Comparison of ENCODE assay signal across 1 cellular context in genomic region chr2:20446280-20446916, GRCh38.
TF ChIP-seq lines count a peak whose summit lies in the region.

No MANE protein-coding gene starts in this region.

TF ChIP-seq in GM23338, 12 proteins besides CTCF, POLR2A, EP300 and RAD21 (continued from another document):
- TF ChIP-seq ZNF462 (CRISPR knock-in tag; IDR thresholded peaks at IDR 0.05) (no peak), JUNB (IDR thresholded peaks at IDR 0.05; ENCODE audit: unreplicated experiment) (no peak), ZNF331 (CRISPR knock-in tag; IDR thresholded peaks at IDR 0.05; ENCODE audit: low read depth) (no peak), CREB1 (CRISPR knock-in tag; IDR thresholded peaks at IDR 0.05; ENCODE audit: low read depth) (no peak), ZNF114 (CRISPR knock-in tag; IDR thresholded peaks at IDR 0.05) (no peak), POLR2AphosphoS5 (IDR thresholded peaks at IDR 0.05; ENCODE audit: low read depth) (no peak), STAT1 (IDR thresholded peaks at IDR 0.05; ENCODE audit: unreplicated experiment) (no peak), ETS1 (IDR thresholded peaks at IDR 0.05) (no peak), NANOG (IDR thresholded peaks at IDR 0.05; ENCODE audit: borderline replicate concordance) (no peak)
